7 cellular contexts compared by ENCODE assay signal in genomic region chr14:69642334-69642865, GRCh38. TPM values are rescaled to one million over a fixed set of nuclear protein-coding genes. Genes with fewer than 3 reads are reported as not detected.
DNase-seq lines count a peak whose midpoint lies in the region; ATAC-seq, FAIRE-seq and TF ChIP-seq lines count a peak whose summit lies in the region.
"Not testable (repeated sequence)": the region's sequence is repeated elsewhere in the genome, so short reads cannot be mapped to it uniquely, and the experiment has no call there.

No MANE protein-coding gene starts in this region.

- in situ Hi-C loops in GM12878 (cut with MboI); gastrocnemius medialis (cut with MboI; ENCODE audit: low sequenced_read_pairs in 4 of 4): not testable (repeated sequence)

- not testable (repeated sequence) for BruUV-seq in GM12878 (replicated peaks; lab: Mats Ljungman, UMichigan)

- H3K4me1 Mint-ChIP-seq in T-helper 1 cell treated with Interleukin-12 subunit alpha and Interleukin-12 subunit beta and Interleukin-4 antibody, amounts not matched to agents 30 μg/mL and 1 μg/mL, for 36 hours (ENCODE audit: low read depth), result peaks cover 61% of the 10 kb centered on the region
- H3K4me1 Mint-ChIP-seq in activated T-cell treated with anti-CD3 and anti-CD28 coated beads, Interleukin-2, amount 50 U/mL, for 4 hours (ENCODE audit: low read depth), result peaks cover 85% of the 10 kb centered on the region
- peaks cover 49 to 94% of the 10 kb centered on the region in 2 donors for H3K4me1 Mint-ChIP-seq in stimulated activated naive B cell treated with anti-CD40 and anti-IgM and Interleukin-4, amounts not matched to agents 10 μg/mL and 1 μg/mL and 100 μg/mL, for 72 hours

- H3K79me2 ChIP-seq in GM12878 (ENCODE audit: control insufficient read depth, insufficient read depth, low read length), result peaks cover 96% of the 10 kb centered on the region

- H4K20me1 ChIP-seq in GM12878 (ENCODE audit: control insufficient read depth, insufficient read depth), result not testable (repeated sequence)

- not testable (repeated sequence) for FAIRE-seq in GM12878 (lab: Jason Lieb, UNC)

- H3K4me1 ChIP-seq in GM12878 (ENCODE audit: control insufficient read depth, insufficient read depth, low read length), result peaks cover 43% of the 10 kb centered on the region
- H3K4me1 ChIP-seq in liver (ENCODE audit: control insufficient read depth in 4 of 4, insufficient read depth in 4 of 4, low read length in 3 of 4), result peaks cover 10 to 44% (median 21%) of the 10 kb centered on the region in 4 donors
- peaks cover 44 to 54% of the 10 kb centered on the region in 2 donors for H3K4me1 ChIP-seq in gastrocnemius medialis

- ATAC-seq in activated T-cell treated with anti-CD3 and anti-CD28 coated beads, Interleukin-2, amount 50 U/mL, for 4 hours, result peak; percentile 33 to 38
- ATAC-seq in GM12878; gastrocnemius medialis; stimulated activated naive B cell treated with anti-CD40 and anti-IgM and Interleukin-4, amounts not matched to agents 10 μg/mL and 1 μg/mL and 100 μg/mL, for 72 hours (replicated peaks): not testable (repeated sequence)

- CTCF ChIA-PET in GM12878 (lab: Yijun Ruan, JAX), result not testable (repeated sequence)

- H3K36me3 Mint-ChIP-seq in T-helper 1 cell treated with Interleukin-12 subunit alpha and Interleukin-12 subunit beta and Interleukin-4 antibody, amounts not matched to agents 30 μg/mL and 1 μg/mL, for 36 hours (ENCODE audit: low read depth), result peaks cover 47% of the 10 kb centered on the region
- H3K36me3 Mint-ChIP-seq in activated T-cell treated with anti-CD3 and anti-CD28 coated beads, Interleukin-2, amount 50 U/mL, for 4 hours (ENCODE audit: insufficient read depth), result peaks cover 30% of the 10 kb centered on the region
- peaks cover 61 to 69% of the 10 kb centered on the region in 2 donors for H3K36me3 Mint-ChIP-seq in stimulated activated naive B cell treated with anti-CD40 and anti-IgM and Interleukin-4, amounts not matched to agents 10 μg/mL and 1 μg/mL and 100 μg/mL, for 72 hours

- H3K4me3 ChIP-seq in GM12865 (ENCODE audit: low read depth, low read length); GM12878; liver (ENCODE audit: low read depth in 1 of 3, low read length in 3 of 3); gastrocnemius medialis: not testable (repeated sequence)

- not testable (repeated sequence) for H2AFZ ChIP-seq in GM12878 (ENCODE audit: control insufficient read depth, low read depth, low read length)

- peak overlapping the region; percentile 22 for H3K27ac Mint-ChIP-seq in T-helper 1 cell treated with Interleukin-12 subunit alpha and Interleukin-12 subunit beta and Interleukin-4 antibody, amounts not matched to agents 30 μg/mL and 1 μg/mL, for 36 hours
- H3K27ac Mint-ChIP-seq in stimulated activated naive B cell treated with anti-CD40 and anti-IgM and Interleukin-4, amounts not matched to agents 10 μg/mL and 1 μg/mL and 100 μg/mL, for 72 hours, result peak overlapping the region; percentile 95

- SMC1A ChIA-PET in GM12878 (lab: Charles Lee; ENCODE audit: uncharacterized antibody, unreplicated experiment), result interaction anchor here (1.0 to 11.9 kb wide), 3 partner anchors 11 to 30 kb away, joined by 3 to 336 read pairs (median 12); no protein-coding TSS in a partner anchor

- not testable (repeated sequence) for TF ChIP-seq EP300 in GM12878 (IDR thresholded peaks at IDR 0.05; ENCODE audit: borderline replicate concordance in 1 of 2, control insufficient read depth in 1 of 2, low read depth in 2 of 2, low read length in 2 of 2)

- not testable (repeated sequence) for H3K27me3 ChIP-seq in GM12878 (replicated peaks in 1 of 2; ENCODE audit: control insufficient read depth in 2 of 2, insufficient read depth in 2 of 2, low read length in 1 of 2); liver (ENCODE audit: control insufficient read depth in 4 of 4, insufficient read depth in 4 of 4, low read length in 3 of 4); gastrocnemius medialis

- H3K9me3 ChIP-seq in GM12878 (replicated peaks; ENCODE audit: control insufficient read depth, insufficient read depth, low read length), result peaks cover 41% of the 10 kb centered on the region
- not testable (repeated sequence) for H3K9me3 ChIP-seq in liver (ENCODE audit: control insufficient read depth in 4 of 4, low read length in 3 of 4); gastrocnemius medialis

- not testable (repeated sequence) for TF ChIP-seq CTCF in GM12865 (IDR thresholded peaks at IDR 0.05; ENCODE audit: insufficient read depth, low read depth, low read length, missing control alignments); GM12878 (IDR thresholded peaks at IDR 0.05 in 2 of 3, conservative IDR thresholded peaks at IDR 0.05 in 1 of 3; ENCODE audit: control insufficient read depth in 2 of 3, extremely low read depth in 1 of 3, insufficient read depth in 1 of 3, low read depth in 3 of 3, low read length in 3 of 3); liver (IDR thresholded peaks at IDR 0.05; ENCODE audit: low read depth, low read length, missing input control); gastrocnemius medialis (IDR thresholded peaks at IDR 0.05 in 4 of 5, conservative IDR thresholded peaks at IDR 0.05 in 1 of 5)

- intact Hi-C loops in GM12878 (cut with micrococcal nuclease; ENCODE audit: unreplicated experiment); gastrocnemius medialis (cut with DNase I; ENCODE audit: low total_unique reads): not testable (repeated sequence)

- not testable (repeated sequence) for TF ChIP-seq RAD21 in GM12878 (IDR thresholded peaks at IDR 0.05; ENCODE audit: insufficient read depth, low read depth, low read length); liver (IDR thresholded peaks at IDR 0.05)

- not testable (repeated sequence) for H3K4me3 Mint-ChIP-seq in T-helper 1 cell treated with Interleukin-12 subunit alpha and Interleukin-12 subunit beta and Interleukin-4 antibody, amounts not matched to agents 30 μg/mL and 1 μg/mL, for 36 hours
- H3K4me3 Mint-ChIP-seq in activated T-cell treated with anti-CD3 and anti-CD28 coated beads, Interleukin-2, amount 50 U/mL, for 4 hours, result peak overlapping the region; percentile 42
- H3K4me3 Mint-ChIP-seq in stimulated activated naive B cell treated with anti-CD40 and anti-IgM and Interleukin-4, amounts not matched to agents 10 μg/mL and 1 μg/mL and 100 μg/mL, for 72 hours, result peak overlapping the region; percentile 18 to 36

- H3K27me3 Mint-ChIP-seq in T-helper 1 cell treated with Interleukin-12 subunit alpha and Interleukin-12 subunit beta and Interleukin-4 antibody, amounts not matched to agents 30 μg/mL and 1 μg/mL, for 36 hours (ENCODE audit: low read depth); activated T-cell treated with anti-CD3 and anti-CD28 coated beads, Interleukin-2, amount 50 U/mL, for 4 hours (ENCODE audit: low read depth); stimulated activated naive B cell treated with anti-CD40 and anti-IgM and Interleukin-4, amounts not matched to agents 10 μg/mL and 1 μg/mL and 100 μg/mL, for 72 hours: not testable (repeated sequence)

- not testable (repeated sequence) for TF ChIP-seq POLR2A in GM12878 (IDR thresholded peaks at IDR 0.05; ENCODE audit: low read depth, low read length); gastrocnemius medialis (IDR thresholded peaks at IDR 0.05)

- RAD21 ChIA-PET in GM12878 (lab: Charles Lee; ENCODE audit: unreplicated experiment), result interaction anchor here (1.5 kb wide), 1 partner anchor 28 kb away, joined by 3 read pairs; no protein-coding TSS in a partner anchor

- H3K9ac ChIP-seq in GM12878 (ENCODE audit: control insufficient read depth, insufficient read depth, low read length); liver (ENCODE audit: low read depth in 1 of 2, low read length in 2 of 2): not testable (repeated sequence)

- H3K4me2 ChIP-seq in GM12878 (ENCODE audit: control insufficient read depth, insufficient read depth), result not testable (repeated sequence)

- DNase-seq in GM12865 (ENCODE audit: low read depth), result peak; percentile 42
- DNase-seq in activated T-cell treated with anti-CD3 and anti-CD28 coated beads, Interleukin-2, amount 50 U/mL, for 4 hours; GM12878 (ENCODE audit: low read depth, low spot score); gastrocnemius medialis; stimulated activated naive B cell treated with anti-CD40 and anti-IgM and Interleukin-4, amounts not matched to agents 10 μg/mL and 1 μg/mL and 100 μg/mL, for 72 hours: not testable (repeated sequence)

- POLR2A ChIA-PET in GM12878 (lab: Charles Lee), result not testable (repeated sequence)

- 28% methylated on average over 6 of the region's 6 CpGs for WGBS in GM12878 (ENCODE audit: insufficient coverage, insufficient replicate concordance, low lambda C conversion rate, missing lambda C conversion rate)
- 86% methylated on average over 6 of the region's 6 CpGs for WGBS in liver

- H3K27ac ChIP-seq in GM12878 (ENCODE audit: control insufficient read depth, insufficient read depth) (peak overlapping the region; percentile 83), liver (ENCODE audit: low read depth in 1 of 2, low read length in 2 of 2) (peak overlapping the region; percentile 69 to 76), gastrocnemius medialis (peak overlapping the region; percentile 74 to 82 (median 78))

- peaks cover 1 to 19% of the 10 kb centered on the region in 2 experiments for H3K36me3 ChIP-seq in GM12878 (ENCODE audit: control insufficient read depth in 2 of 2, insufficient read depth in 2 of 2, low read length in 1 of 2)
- H3K36me3 ChIP-seq in liver (ENCODE audit: control insufficient read depth in 4 of 4, insufficient read depth in 3 of 4, low read depth in 1 of 4, low read length in 3 of 4); gastrocnemius medialis: not testable (repeated sequence)

- peaks cover 30% of the 10 kb centered on the region for H3K9me3 Mint-ChIP-seq in T-helper 1 cell treated with Interleukin-12 subunit alpha and Interleukin-12 subunit beta and Interleukin-4 antibody, amounts not matched to agents 30 μg/mL and 1 μg/mL, for 36 hours
- not testable (repeated sequence) for H3K9me3 Mint-ChIP-seq in activated T-cell treated with anti-CD3 and anti-CD28 coated beads, Interleukin-2, amount 50 U/mL, for 4 hours
- peaks cover 12 to 31% of the 10 kb centered on the region in 2 donors for H3K9me3 Mint-ChIP-seq in stimulated activated naive B cell treated with anti-CD40 and anti-IgM and Interleukin-4, amounts not matched to agents 10 μg/mL and 1 μg/mL and 100 μg/mL, for 72 hours

RNA-seq across cellular contexts. Expression of gene SUSD6, which starts 31.0 kb away (rescaled TPM):
- 100 to 1,000 TPM in 2 of 3 donors, 10 to 100 TPM in 1; 97.4 to 108 (median 103) TPM for total RNA-seq in activated T-cell treated with anti-CD3 and anti-CD28 coated beads, Interleukin-2, amount 50 U/mL, for 4 hours
- total RNA-seq in GM12878 (2013; cell fraction: nucleolus; rRNA removed), result 59.8 and 61.3 TPM in 2 replicates
- total RNA-seq in GM12878 (2014; rRNA removed) (6.9 and 8.3 TPM in 2 replicates), GM12878 (2014; rRNA removed; fragmentation: Illumina TruSeq; extraction: Trizol) (11.0 and 11.1 TPM in 2 replicates), GM12878 (2021) (39.8 and 40.1 TPM in 2 replicates), liver (10 to 100 TPM in 1 of 2 donors, 1 to 10 TPM in 1; 7.9 to 10.8 TPM), gastrocnemius medialis (10 to 100 TPM; 11.9 to 26.3 (median 16.2) TPM)
- 18.4 TPM for polyA plus RNA-seq in GM12878 (2011; ENCODE audit: low read depth)
- polyA plus RNA-seq in GM12878 (2011; rRNA removed) (11.3 and 16.7 TPM in 2 replicates), GM12878 (2014; fragmentation: Illumina TruSeq; extraction: Trizol) (19.4 and 23.7 TPM in 2 replicates), GM12878 (2014; fragmentation: Nextera tagmentation; extraction: Ambion mirVana) (1 to 10 TPM; 6.6 to 9.4 TPM), GM12878 (2014; rRNA removed) (25.8 and 31.1 TPM in 2 replicates), GM12878 (2016; fragmentation: Nextera tagmentation; extraction: Ambion mirVana) (10 to 100 TPM; 27.1 to 33.7 TPM), liver (1 to 10 TPM; 6.8 to 7.4 TPM)
- 13.8 and 14.1 TPM in 2 replicates for polyA plus RNA-seq in GM12878 (2011; cell fraction: cytosol; rRNA removed)
- 38.9 and 46.9 TPM in 2 replicates for polyA plus RNA-seq in GM12878 (2011; cell fraction: nucleus; rRNA removed)
- polyA plus RNA-seq in GM12878 (2012), result 23.6 and 27.7 TPM in 2 replicates
- polyA minus RNA-seq in GM12878 (2011; rRNA and poly(A)+ RNA removed), result 17.6 and 19.5 TPM in 2 replicates
- polyA minus RNA-seq in GM12878 (2011; cell fraction: cytosol; rRNA and poly(A)+ RNA removed), result 5.1 and 5.6 TPM in 2 replicates
- polyA minus RNA-seq in GM12878 (2011; cell fraction: nucleus; rRNA and poly(A)+ RNA removed), result 14.9 and 32.6 TPM in 2 replicates
